8 cellular contexts compared by ENCODE assay signal in genomic region chr3:46488735-46489361, GRCh38. TPM values are rescaled to one million over a fixed set of nuclear protein-coding genes. Genes with fewer than 3 reads are reported as not detected.
DNase-seq lines count a peak whose midpoint lies in the region; ATAC-seq and TF ChIP-seq lines count a peak whose summit lies in the region.

No MANE protein-coding gene starts in this region.

- no peaks in the 10 kb centered on the region for H3K27me3 ChIP-seq in Peyer's patch
- H3K27me3 ChIP-seq in fibroblast of lung (ENCODE audit: control insufficient read depth, insufficient read depth, low read length): no peaks in the 10 kb centered on the region

- H3K9ac ChIP-seq in fibroblast of lung (ENCODE audit: insufficient read depth, low read length): no peak overlapping the region

- in situ Hi-C loops in KBM-7 (cut with MboI; ENCODE audit: low pct_unique_long_range_greater_than_20kb, low sequenced_read_pairs): no loop called here

- H3K4me1 ChIP-seq in Peyer's patch: peaks cover 0 to 10% (median 6%) of the 10 kb centered on the region in 4 donors
- H3K4me1 ChIP-seq in fibroblast of lung (ENCODE audit: control insufficient read depth, extremely low read depth, insufficient read depth, low read length): peaks cover 8% of the 10 kb centered on the region

- DNase-seq in DMS153 treated with DMSO at 0.1 percent for 48 hours (lab: John Stamatoyannopoulos, UW; ENCODE audit: unreplicated experiment) (peak; percentile 34), KBM-7 (peak; percentile 93), Peyer's patch (peak; percentile 95 to 98 (median 97)), fibroblast of lung (ENCODE audit: low read depth in 2 of 2) (peak; percentile 81 to 87), nephron progenitor cell (peak; percentile 95)
- peak; percentile 93 to 94 for DNase-seq in activated T-cell treated with anti-CD3 and anti-CD28 coated beads, Interleukin-2, amount 50 U/mL, for 72 hours
- DNase-seq in stimulated activated naive CD4-positive, alpha-beta T cell treated with Interleukin-2 at 50 U/mL for 16 hours (lab: John Stamatoyannopoulos, UW): peak; percentile 90

- H3K4me1 Mint-ChIP-seq in activated T-cell treated with anti-CD3 and anti-CD28 coated beads, Interleukin-2, amount 50 U/mL, for 72 hours (ENCODE audit: low read depth): peaks cover 9% of the 10 kb centered on the region
- peaks cover 30% of the 10 kb centered on the region for H3K4me1 Mint-ChIP-seq in nephron progenitor cell

- H3K4me2 ChIP-seq in fibroblast of lung (ENCODE audit: extremely low read depth, insufficient read depth, low read length): no peak overlapping the region

- H3K27ac ChIP-seq in Peyer's patch (peak overlapping the region in 2 of 4 donors; percentile 9 to 57), fibroblast of lung (ENCODE audit: insufficient read depth, low read length) (no peak overlapping the region)

- H3K4me3 Mint-ChIP-seq in activated T-cell treated with anti-CD3 and anti-CD28 coated beads, Interleukin-2, amount 50 U/mL, for 72 hours: peak overlapping the region; percentile 38 to 61
- H3K4me3 Mint-ChIP-seq in nephron progenitor cell: no peak overlapping the region

- no peaks in the 10 kb centered on the region for H3K27me3 Mint-ChIP-seq in activated T-cell treated with anti-CD3 and anti-CD28 coated beads, Interleukin-2, amount 50 U/mL, for 72 hours (ENCODE audit: low read depth)
- peaks cover 17% of the 10 kb centered on the region for H3K27me3 Mint-ChIP-seq in nephron progenitor cell (ENCODE audit: low read depth, poor library complexity)

- H3K9me3 Mint-ChIP-seq in activated T-cell treated with anti-CD3 and anti-CD28 coated beads, Interleukin-2, amount 50 U/mL, for 72 hours: no peaks in the 10 kb centered on the region
- peaks cover 14% of the 10 kb centered on the region for H3K9me3 Mint-ChIP-seq in nephron progenitor cell

- H3K36me3 ChIP-seq in Peyer's patch (no peaks in the 10 kb centered on the region), fibroblast of lung (ENCODE audit: control insufficient read depth, insufficient read depth, low read length) (no peaks in the 10 kb centered on the region)

- no peak for TF ChIP-seq POLR2A in Peyer's patch (IDR thresholded peaks at IDR 0.05)

- TF ChIP-seq CTCF in Peyer's patch (IDR thresholded peaks at IDR 0.05): peak; percentile 98 to 100 (median 100)
- TF ChIP-seq CTCF in fibroblast of lung (conservative IDR thresholded peaks at IDR 0.05 in 1 of 2, IDR thresholded peaks at IDR 0.05 in 1 of 2; ENCODE audit: low read depth in 1 of 2, low read length in 2 of 2): peak; percentile 100
- TF ChIP-seq CTCF in nephron progenitor cell (IDR thresholded peaks at IDR 0.05): peak; percentile 97

- no peak overlapping the region for H3K27ac Mint-ChIP-seq in activated T-cell treated with anti-CD3 and anti-CD28 coated beads, Interleukin-2, amount 50 U/mL, for 72 hours
- H3K27ac Mint-ChIP-seq in nephron progenitor cell: no peak overlapping the region

- H2AFZ ChIP-seq in fibroblast of lung (ENCODE audit: low read length): no peak overlapping the region

- peak; percentile 97 for ATAC-seq in GM21619 (IDR thresholded peaks at IDR 0.05; ENCODE audit: unreplicated experiment)
- peak; percentile 99 for ATAC-seq in activated T-cell treated with anti-CD3 and anti-CD28 coated beads, Interleukin-2, amount 50 U/mL, for 72 hours (replicated peaks in 1 of 2)

- no peaks in the 10 kb centered on the region for H3K79me2 ChIP-seq in fibroblast of lung (ENCODE audit: control insufficient read depth, insufficient read depth, low read length)

- H3K4me3 ChIP-seq in Peyer's patch (peak overlapping the region in 2 of 4 donors; percentile 17 to 19), fibroblast of lung (replicated peaks in 1 of 4; ENCODE audit: control extremely low read depth in 1 of 4, insufficient read depth in 1 of 4, low read depth in 3 of 4, low read length in 4 of 4) (no peak overlapping the region)

- no peaks in the 10 kb centered on the region for H4K20me1 ChIP-seq in fibroblast of lung (ENCODE audit: control insufficient read depth, extremely low read depth, insufficient read depth, low read length)

- no peaks in the 10 kb centered on the region for H3K36me3 Mint-ChIP-seq in activated T-cell treated with anti-CD3 and anti-CD28 coated beads, Interleukin-2, amount 50 U/mL, for 72 hours (ENCODE audit: insufficient read depth in 2 of 2)
- no peaks in the 10 kb centered on the region for H3K36me3 Mint-ChIP-seq in nephron progenitor cell (ENCODE audit: low read depth)

- H3K9me3 ChIP-seq in Peyer's patch (no peaks in the 10 kb centered on the region), fibroblast of lung (ENCODE audit: control insufficient read depth, insufficient read depth, low read depth, low read length) (no peaks in the 10 kb centered on the region)

RNA-seq across cellular contexts. Expression of gene RTP3, which starts 8.9 kb away (rescaled TPM):
- total RNA-seq in Peyer's patch: not detected
- not detected for total RNA-seq in activated T-cell treated with anti-CD3 and anti-CD28 coated beads, Interleukin-2, amount 50 U/mL, for 72 hours
- total RNA-seq in fibroblast of lung: not detected in 2 replicates
- not detected in 2 replicates for polyA plus RNA-seq in fibroblast of lung
- not detected in 2 replicates for polyA plus RNA-seq in fibroblast of lung (2012)
- polyA minus RNA-seq in fibroblast of lung (ENCODE audit: low replicate concordance): not detected in 2 replicates

RNA-seq across cellular contexts. Expression of gene LTF, which starts 24.1 kb away (rescaled TPM):
- total RNA-seq in Peyer's patch (10 to 100 TPM in 1 of 4 donors, 1 to 10 TPM in 1, under 1 TPM in 1, not detected in 1; 0.38 to 12.4 (median 1.1) TPM), fibroblast of lung (not detected in 2 replicates)
- total RNA-seq in activated T-cell treated with anti-CD3 and anti-CD28 coated beads, Interleukin-2, amount 50 U/mL, for 72 hours: not detected
- not detected in 2 replicates for polyA plus RNA-seq in fibroblast of lung
- 0.17 TPM in 1 of 2 replicates, not detected in the other for polyA plus RNA-seq in fibroblast of lung (2012)
- polyA minus RNA-seq in fibroblast of lung (ENCODE audit: low replicate concordance): not detected in 2 replicates

Comparison
In these comparisons a context has a peak if more than half of its experiments do, and no peak if none do; other contexts are left out.
1. DNase-seq: peak in every context shown above with its lines; median percentile 97 in Peyer's patch; 95 in nephron progenitor cell; 94 in activated T-cell treated with anti-CD3 and anti-CD28 coated beads, Interleukin-2, amount 50 U/mL, for 72 hours; 93 in KBM-7; 90 in stimulated activated naive CD4-positive, alpha-beta T cell treated with Interleukin-2 at 50 U/mL for 16 hours; 84 in fibroblast of lung; 34 in DMS153 treated with DMSO at 0.1 percent for 48 hours.